In genomic region chr6:31826793-31827285, GRCh38 we compare ENCODE assay signal across 8 cellular contexts. TPM values are rescaled to one million over a fixed set of nuclear protein-coding genes. Genes with fewer than 3 reads are reported as not detected.
DNase-seq lines count a peak whose midpoint lies in the region; ATAC-seq and TF ChIP-seq lines count a peak whose summit lies in the region.

No MANE protein-coding gene starts in this region.

- 0 to 2% methylated on average over 12 to 13 of the region's 13 CpGs for WGBS in esophagus squamous epithelium, 2 donors

- H3K27ac Mint-ChIP-seq in naive B cell, result peak overlapping the region; percentile 81 to 98 (median 94)

- no peaks in the 10 kb centered on the region for H3K36me3 Mint-ChIP-seq in naive B cell

- peak; percentile 56 for DNase-seq in NCI-H2196 (lab: John Stamatoyannopoulos, UW; ENCODE audit: unreplicated experiment)
- DNase-seq in NCI-H2196 treated with DMSO at 0.1 percent for 48 hours (lab: John Stamatoyannopoulos, UW; ENCODE audit: unreplicated experiment), result no peak
- DNase-seq in esophagus squamous epithelium (lab: John Stamatoyannopoulos, UW), result no peak
- no peak for DNase-seq in naive B cell
- DNase-seq in medulla oblongata (ENCODE audit: extremely low spot score), result no peak

- H3K9ac ChIP-seq in HUES48 (ENCODE audit: low read depth, low read length), result peak overlapping the region; percentile 47

- TF ChIP-seq CTCF in WI38 (IDR thresholded peaks at IDR 0.05; ENCODE audit: low read depth, low read length), result no peak
- TF ChIP-seq CTCF in esophagus squamous epithelium (IDR thresholded peaks at IDR 0.05), result no peak

- peak overlapping the region; percentile 90 to 98 (median 94) for H3K4me3 Mint-ChIP-seq in naive B cell

- intact Hi-C loops in esophagus squamous epithelium (cut with DNase I), result no loop called here

- no peaks in the 10 kb centered on the region for H3K9me3 Mint-ChIP-seq in naive B cell

- H3K4me1 Mint-ChIP-seq in naive B cell, result peaks cover 25 to 59% (median 33%) of the 10 kb centered on the region in 3 donors

- TF ChIP-seq POLR2A in esophagus squamous epithelium (IDR thresholded peaks at IDR 0.05), result peak in 2 of 4 donors; percentile 15 to 44

- H3K4me1 ChIP-seq in HUES48 (ENCODE audit: control insufficient read depth, insufficient read depth, low read length) (peaks cover 18% of the 10 kb centered on the region), esophagus squamous epithelium (peaks cover 22 to 67% (median 50%) of the 10 kb centered on the region in 3 donors)

- ATAC-seq in naive B cell (ENCODE audit: low read depth in 2 of 2), result peak; percentile 22 to 24
- ATAC-seq in HG03175 (IDR thresholded peaks at IDR 0.05; ENCODE audit: unreplicated experiment), result no peak

- no peaks in the 10 kb centered on the region for H3K36me3 ChIP-seq in HUES48 (ENCODE audit: control insufficient read depth, insufficient read depth, low read length)
- H3K36me3 ChIP-seq in esophagus squamous epithelium, result no peaks in the 10 kb centered on the region

- H3K27me3 ChIP-seq in HUES48 (ENCODE audit: control insufficient read depth, insufficient read depth, low read length) (no peaks in the 10 kb centered on the region), esophagus squamous epithelium (no peaks in the 10 kb centered on the region)

- H3K27ac ChIP-seq in HUES48 (ENCODE audit: low read depth, low read length) (peak overlapping the region; percentile 95), esophagus squamous epithelium (peak overlapping the region; percentile 88 to 100 (median 97))

- no peaks in the 10 kb centered on the region for H3K27me3 Mint-ChIP-seq in naive B cell

- H3K9me3 ChIP-seq in HUES48 (ENCODE audit: control insufficient read depth, insufficient read depth, low read length) (no peaks in the 10 kb centered on the region), esophagus squamous epithelium (no peaks in the 10 kb centered on the region)

- peak overlapping the region; percentile 61 for H3K4me3 ChIP-seq in HUES48 (ENCODE audit: low read depth, low read length)
- H3K4me3 ChIP-seq in WI38 (ENCODE audit: low read depth, low read length), result peak overlapping the region; percentile 77
- peak overlapping the region; percentile 60 to 87 (median 64) for H3K4me3 ChIP-seq in esophagus squamous epithelium

RNA-seq across cellular contexts. Expression of gene HSPA1B, which starts 0.7 kb away (rescaled TPM):
- total RNA-seq in esophagus squamous epithelium, result 100 to 1,000 TPM; 209 to 553 (median 252) TPM
- polyA plus RNA-seq in naive B cell (ENCODE audit: low read depth in 6 of 6), result 1 to 10 TPM; 1.1 to 2.8 (median 1.8) TPM

RNA-seq across cellular contexts. Expression of gene HSPA1A, which starts 11.5 kb away (rescaled TPM):
- 100 to 1,000 TPM; 158 to 362 (median 223) TPM for total RNA-seq in esophagus squamous epithelium
- 10 to 100 TPM in 2 of 6 donors, 1 to 10 TPM in 3, under 1 TPM in 1; 0.23 to 12.1 (median 7.9) TPM for polyA plus RNA-seq in naive B cell (ENCODE audit: low read depth in 6 of 6)

RNA-seq across cellular contexts. Expression of gene HSPA1L, which starts 11.8 kb away (rescaled TPM):
- total RNA-seq in esophagus squamous epithelium, result under 1 TPM; 0.35 to 0.97 (median 0.57) TPM
- polyA plus RNA-seq in naive B cell (ENCODE audit: low read depth in 6 of 6), result 1 to 10 TPM in 1 of 6 donors, under 1 TPM in 4, not detected in 1; 0.45 to 1.4 (median 0.71) TPM

RNA-seq across cellular contexts. Expression of gene LSM2, which starts 20.1 kb away (rescaled TPM):
- total RNA-seq in esophagus squamous epithelium, result 10 to 100 TPM; 27.1 to 70.8 (median 36.6) TPM
- polyA plus RNA-seq in naive B cell (ENCODE audit: low read depth in 6 of 6), result 100 to 1,000 TPM in 1 of 6 donors, 10 to 100 TPM in 5; 75.4 to 107 (median 92.4) TPM

RNA-seq across cellular contexts. Expression of gene VARS1, which starts 31.3 kb away (rescaled TPM):
- total RNA-seq in esophagus squamous epithelium, result 10 to 100 TPM; 35.0 to 72.3 (median 45.5) TPM
- polyA plus RNA-seq in naive B cell (ENCODE audit: low read depth in 6 of 6), result 10 to 100 TPM; 42.2 to 70.6 (median 50.3) TPM
